Comparison of ENCODE assay signal across 28 cellular contexts in genomic region chr1:59364012-59364411, GRCh38.
"Had no signal": no experiment of that assay in that cellular context is flagged by ENCODE, and none has a peak within 500 bp of the region (broad histone marks: within the 10 kb centered on the region; RNA-seq: fewer than 3 reads in every experiment).

No MANE protein-coding gene starts in this region.

- H3K9me3 Mint-ChIP-seq: activated B cell treated with CpG ODN at 0.5 μM for 24 hours; activated naive CD4-positive, alpha-beta T cell treated with anti-CD3 and anti-CD28 coated beads for 36 hours; activated naive CD8-positive, alpha-beta T cell treated with anti-CD3 and anti-CD28 coated beads for 36 hours; activated T-cell treated with anti-CD3 and anti-CD28 coated beads, Interleukin-2, amount 50 U/mL, for 24 hours; activated T-helper 1 cell treated with anti-CD3 and anti-CD28 coated beads, Interleukin-12 subunit alpha, Interleukin-12 subunit beta, Interleukin-2, Interleukin-4 antibody, amounts not matched to agents 30 ng/mL and 10 ng/mL and 1 ng/mL, durations not matched to agents 14 hours and 24 hours and 36 hours; T-cell had no signal

- H3K27ac Mint-ChIP-seq: activated B cell treated with CpG ODN at 0.5 μM for 24 hours; activated CD4-positive, alpha-beta memory T cell treated with anti-CD3 and anti-CD28 coated beads, Interleukin-2, amount 10 ng/mL, durations not matched to agents 7 days and 5 days; activated CD4-positive, alpha-beta T cell treated with anti-CD3 and anti-CD28 coated beads, Interleukin-2, amount 10 ng/mL, durations not matched to agents 24 days and 14 days; activated CD8-positive, alpha-beta memory T cell treated with anti-CD3 and anti-CD28 coated beads, Interleukin-2, amount 10 ng/mL, durations not matched to agents 7 days and 5 days; activated CD8-positive, alpha-beta T cell treated with anti-CD3 and anti-CD28 coated beads, Interleukin-2, amount 10 ng/mL, durations not matched to agents 7 days and 5 days; activated naive CD4-positive, alpha-beta T cell treated with anti-CD3 and anti-CD28 coated beads for 36 hours; activated naive CD4-positive, alpha-beta T cell treated with anti-CD3 and anti-CD28 coated beads, Interleukin-2, amount 50 U/mL, for 72 hours; activated naive CD8-positive, alpha-beta T cell treated with anti-CD3 and anti-CD28 coated beads for 36 hours; activated T-cell treated with anti-CD3 and anti-CD28 coated beads, Interleukin-2, amount 50 U/mL, for 24 hours; activated T-cell treated with anti-CD3 and anti-CD28 coated beads, Interleukin-2, amount 50 U/mL, for 72 hours; activated T-helper 1 cell treated with anti-CD3 and anti-CD28 coated beads, Interleukin-12 subunit alpha, Interleukin-12 subunit beta, Interleukin-2, Interleukin-4 antibody, amounts not matched to agents 30 ng/mL and 10 ng/mL and 1 ng/mL, durations not matched to agents 14 hours and 24 hours and 36 hours; activated T-helper 17 cell treated with anti-CD3 and anti-CD28 coated beads, Interleukin-2, amount 50 U/mL, for 72 hours; T-cell; T-helper 17 cell had no signal

- H3K4me1 Mint-ChIP-seq: activated B cell treated with CpG ODN at 0.5 μM for 24 hours; activated CD4-positive, alpha-beta memory T cell treated with anti-CD3 and anti-CD28 coated beads, Interleukin-2, amount 10 ng/mL, durations not matched to agents 7 days and 5 days; activated CD8-positive, alpha-beta memory T cell treated with anti-CD3 and anti-CD28 coated beads, Interleukin-2, amount 10 ng/mL, durations not matched to agents 7 days and 5 days; activated naive CD8-positive, alpha-beta T cell treated with anti-CD3 and anti-CD28 coated beads for 36 hours; activated T-helper 17 cell treated with anti-CD3 and anti-CD28 coated beads, Interleukin-2, amount 50 U/mL, for 72 hours; T-cell; T-helper 17 cell had no signal

- H3K27me3 Mint-ChIP-seq: activated B cell treated with CpG ODN at 0.5 μM for 24 hours; activated CD4-positive, alpha-beta memory T cell treated with anti-CD3 and anti-CD28 coated beads, Interleukin-2, amount 10 ng/mL, durations not matched to agents 7 days and 5 days; activated CD4-positive, alpha-beta T cell treated with anti-CD3 and anti-CD28 coated beads, Interleukin-2, amount 10 ng/mL, durations not matched to agents 24 days and 14 days; activated CD8-positive, alpha-beta memory T cell treated with anti-CD3 and anti-CD28 coated beads, Interleukin-2, amount 10 ng/mL, durations not matched to agents 7 days and 5 days; activated naive CD8-positive, alpha-beta T cell treated with anti-CD3 and anti-CD28 coated beads for 36 hours; activated T-cell treated with anti-CD3 and anti-CD28 coated beads, Interleukin-2, amount 50 U/mL, for 24 hours; activated T-helper 17 cell treated with anti-CD3 and anti-CD28 coated beads, Interleukin-2, amount 50 U/mL, for 72 hours; brain; central memory CD8-positive, alpha-beta T cell; T-cell; T-helper 17 cell had no signal

- H3K4me3 Mint-ChIP-seq: activated B cell treated with CpG ODN at 0.5 μM for 24 hours; activated CD4-positive, alpha-beta memory T cell treated with anti-CD3 and anti-CD28 coated beads, Interleukin-2, amount 10 ng/mL, durations not matched to agents 7 days and 5 days; activated CD4-positive, alpha-beta T cell treated with anti-CD3 and anti-CD28 coated beads, Interleukin-2, amount 10 ng/mL, durations not matched to agents 24 days and 14 days; activated CD8-positive, alpha-beta memory T cell treated with anti-CD3 and anti-CD28 coated beads, Interleukin-2, amount 10 ng/mL, durations not matched to agents 7 days and 5 days; activated CD8-positive, alpha-beta T cell treated with anti-CD3 and anti-CD28 coated beads, Interleukin-2, amount 10 ng/mL, durations not matched to agents 7 days and 5 days; activated naive CD4-positive, alpha-beta T cell treated with anti-CD3 and anti-CD28 coated beads for 36 hours; activated naive CD8-positive, alpha-beta T cell treated with anti-CD3 and anti-CD28 coated beads for 36 hours; activated T-cell treated with anti-CD3 and anti-CD28 coated beads, Interleukin-2, amount 50 U/mL, for 24 hours; activated T-cell treated with anti-CD3 and anti-CD28 coated beads, Interleukin-2, amount 50 U/mL, for 72 hours; activated T-helper 1 cell treated with anti-CD3 and anti-CD28 coated beads, Interleukin-12 subunit alpha, Interleukin-12 subunit beta, Interleukin-2, Interleukin-4 antibody, amounts not matched to agents 30 ng/mL and 10 ng/mL and 1 ng/mL, durations not matched to agents 14 hours and 24 hours and 36 hours; activated T-helper 17 cell treated with anti-CD3 and anti-CD28 coated beads, Interleukin-2, amount 50 U/mL, for 72 hours; brain; central memory CD8-positive, alpha-beta T cell; T-cell; T-helper 17 cell had no signal

- DNase-seq: activated B cell treated with CpG ODN at 0.5 μM for 24 hours; activated CD4-positive, alpha-beta memory T cell treated with anti-CD3 and anti-CD28 coated beads, Interleukin-2, amount 10 ng/mL, durations not matched to agents 7 days and 5 days; activated CD4-positive, alpha-beta T cell treated with anti-CD3 and anti-CD28 coated beads for 4 hours; activated CD4-positive, alpha-beta T cell treated with anti-CD3 and anti-CD28 coated beads, Interleukin-2, amount 10 ng/mL, durations not matched to agents 24 days and 14 days; activated CD4-positive, alpha-beta T cell treated with anti-CD3 and anti-CD28 coated beads, Interleukin-2, amount 50 U/mL, for 1 hour; activated CD4-positive, alpha-beta T cell treated with anti-CD3 and anti-CD28 coated beads, Interleukin-2, amount 50 U/mL, for 4 hours; activated CD4-positive, CD25-positive, alpha-beta regulatory T cell treated with anti-CD3 and anti-CD28 coated beads, Interleukin-2, amount 50 U/mL, for 72 hours; activated CD8-positive, alpha-beta memory T cell treated with anti-CD3 and anti-CD28 coated beads for 24 hours; activated CD8-positive, alpha-beta memory T cell treated with anti-CD3 and anti-CD28 coated beads, Interleukin-2, amount 10 ng/mL, durations not matched to agents 7 days and 5 days; activated CD8-positive, alpha-beta memory T cell treated with anti-CD3 and anti-CD28 coated beads, Interleukin-2, amount 50 U/mL, for 48 hours; activated CD8-positive, alpha-beta T cell treated with anti-CD3 and anti-CD28 coated beads, Interleukin-2, amount 10 ng/mL, durations not matched to agents 7 days and 5 days; activated effector memory CD4-positive, alpha-beta T cell treated with anti-CD3 and anti-CD28 coated beads, Interleukin-2, amount 50 U/mL, for 16 hours; activated gamma-delta T cell treated with Interleukin-2 at 50 U/mL for 16 hours; activated naive CD4-positive, alpha-beta T cell; activated naive CD4-positive, alpha-beta T cell treated with anti-CD3 and anti-CD28 coated beads for 36 hours; activated naive CD4-positive, alpha-beta T cell treated with anti-CD3 and anti-CD28 coated beads, Interleukin-2, amount 50 U/mL, for 16 hours; activated naive CD8-positive, alpha-beta T cell treated with anti-CD3 and anti-CD28 coated beads for 36 hours; activated T-cell treated with anti-CD3 and anti-CD28 coated beads, Interleukin-2, amount 50 U/mL, for 24 hours; activated T-cell treated with anti-CD3 and anti-CD28 coated beads, Interleukin-2, amount 50 U/mL, for 72 hours; cerebellar nuclear complex; T-cell; T-helper 17 cell; T1000 had no signal

- ATAC-seq: activated CD8-positive, alpha-beta memory T cell treated with anti-CD3 and anti-CD28 coated beads, Interleukin-2, amount 10 ng/mL, durations not matched to agents 7 days and 5 days; activated CD8-positive, alpha-beta T cell treated with anti-CD3 and anti-CD28 coated beads, Interleukin-2, amount 10 ng/mL, durations not matched to agents 7 days and 5 days; activated naive CD4-positive, alpha-beta T cell treated with anti-CD3 and anti-CD28 coated beads, Interleukin-2, amount 50 U/mL, for 72 hours; activated T-cell treated with anti-CD3 and anti-CD28 coated beads, Interleukin-2, amount 50 U/mL, for 72 hours; activated T-helper 17 cell treated with anti-CD3 and anti-CD28 coated beads, Interleukin-2, amount 50 U/mL, for 72 hours; T-cell; T-helper 17 cell had no signal
